23 cellular contexts compared by ENCODE assay signal in the genomic region with DNA sequence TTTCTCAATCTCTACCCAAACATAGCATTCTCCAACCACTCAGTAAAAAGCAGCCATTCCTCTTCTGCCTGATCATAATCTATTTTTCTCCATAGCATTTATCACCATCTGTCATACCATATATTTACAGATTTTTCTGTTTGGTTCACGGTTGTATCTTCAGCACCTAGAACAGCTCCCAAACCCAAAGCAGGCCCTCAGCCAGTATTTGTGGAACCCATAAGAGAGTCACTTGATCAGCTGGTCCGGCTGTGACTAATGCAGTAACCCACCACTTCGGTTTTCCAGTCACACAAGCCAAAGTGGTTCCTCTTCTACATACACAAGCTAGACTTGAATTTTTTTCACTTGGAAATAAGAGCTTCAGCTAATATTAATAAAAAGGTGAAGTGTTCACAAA.
DNase-seq lines count a peak whose midpoint lies in the region; ATAC-seq, FAIRE-seq and TF ChIP-seq lines count a peak whose summit lies in the region.
"Had no signal": no experiment of that assay in that cellular context is flagged by ENCODE, and none has a peak within 500 bp of the region (broad histone marks: within the 10 kb centered on the region; RNA-seq: fewer than 3 reads in every experiment).

No MANE protein-coding gene starts in this region.

- H2AFZ ChIP-seq in MM.1S (ENCODE audit: low read length), result no peak overlapping the region
- H2AFZ ChIP-seq in GM12878 (ENCODE audit: control insufficient read depth, low read depth, low read length), result no peak overlapping the region

- H3F3A ChIP-seq in MM.1S (ENCODE audit: insufficient read depth, low read length), result no peaks in the 10 kb centered on the region

- H3K36me3 ChIP-seq in MM.1S (replicated peaks; ENCODE audit: insufficient read depth, low read length) (no peaks in the 10 kb centered on the region), GM12878 (ENCODE audit: control insufficient read depth in 2 of 2, insufficient read depth in 2 of 2, low read length in 1 of 2) (no peaks in the 10 kb centered on the region)
- H3K36me3 ChIP-seq: gastroesophageal sphincter, MG63, ovary, tibial nerve had no signal

- TF ChIP-seq CTCF in MM.1S (IDR thresholded peaks at IDR 0.05; ENCODE audit: low read length) (no peak), GM12878 (IDR thresholded peaks at IDR 0.05 in 2 of 3, conservative IDR thresholded peaks at IDR 0.05 in 1 of 3; ENCODE audit: control insufficient read depth in 2 of 3, extremely low read depth in 1 of 3, insufficient read depth in 1 of 3, low read depth in 3 of 3, low read length in 3 of 3) (no peak), osteocyte (IDR thresholded peaks at IDR 0.05) (no peak)

- peak; percentile 11 for DNase-seq in ELF-1 (ENCODE audit: low read depth, low spot score)
- DNase-seq in MM.1S, result peak; percentile 18
- DNase-seq in GM12878 (ENCODE audit: low read depth, low spot score), result no peak
- peak; percentile 2 for DNase-seq in kidney tubule cell (ENCODE audit: low spot score)
- no peak for DNase-seq in HEK293T (ENCODE audit: extremely low spot score)
- no peak for DNase-seq in OCI-M2 (lab: John Stamatoyannopoulos, UW; ENCODE audit: unreplicated experiment)
- DNase-seq in osteocyte (ENCODE audit: extremely low spot score, unreplicated experiment), result no peak
- DNase-seq: activated gamma-delta T cell; amniotic stem cell; CD8-positive, alpha-beta T cell; central memory CD4-positive, alpha-beta T cell; MG63; NCI-H2029; ovary; SHP77 treated with DMSO at 0.1 percent for 48 hours; stimulated activated naive CD4-positive, alpha-beta T cell treated with Interleukin-2 at 50 U/mL for 16 hours; T-helper 1 cell had no signal

- TF ChIP-seq POLR2A in GM12878 (IDR thresholded peaks at IDR 0.05; ENCODE audit: low read depth, low read length), result no peak

- H3K79me2 ChIP-seq in MM.1S (ENCODE audit: low read length) (no peaks in the 10 kb centered on the region), GM12878 (ENCODE audit: control insufficient read depth, insufficient read depth, low read length) (no peaks in the 10 kb centered on the region)

- no peak overlapping the region for H3K4me3 Mint-ChIP-seq in osteocyte (ENCODE audit: unreplicated experiment)
- H3K4me3 Mint-ChIP-seq: CD8-positive, alpha-beta T cell had no signal

- BruUV-seq in GM12878 (replicated peaks; lab: Mats Ljungman, UMichigan), result no TSS peak

- H3K4me2 ChIP-seq in MM.1S (ENCODE audit: low read depth, low read length) (no peak overlapping the region), GM12878 (ENCODE audit: control insufficient read depth, insufficient read depth) (no peak overlapping the region)

- RAD21 ChIA-PET in GM12878 (lab: Charles Lee; ENCODE audit: unreplicated experiment), result no interaction called here

- H3K4me3 ChIP-seq in MM.1S (ENCODE audit: low read length) (no peak overlapping the region), GM12878 (no peak overlapping the region)
- H3K4me3 ChIP-seq: dorsolateral prefrontal cortex, gastroesophageal sphincter, lung, MG63, ovary, tibial nerve had no signal

- CTCF ChIA-PET in GM12878 (lab: Yijun Ruan, JAX), result no interaction called here
- CTCF ChIA-PET in HEK293T (lab: Yijun Ruan, JAX), result interaction anchor here (0.6 kb wide), 2 partner anchors 11 to 89 kb away, joined by 3 read pairs; no protein-coding TSS in a partner anchor

- H3K27me3 Mint-ChIP-seq in osteocyte (ENCODE audit: unreplicated experiment), result no peaks in the 10 kb centered on the region

- 20% methylated on average over 3 of the region's 3 CpGs for WGBS in GM12878 (ENCODE audit: insufficient coverage, insufficient replicate concordance, low lambda C conversion rate, missing lambda C conversion rate)

- SMC1A ChIA-PET in GM12878 (lab: Charles Lee; ENCODE audit: uncharacterized antibody, unreplicated experiment), result no interaction called here

- no peak overlapping the region for H3K27ac ChIP-seq in MM.1S (ENCODE audit: low read length)
- no peak overlapping the region for H3K27ac ChIP-seq in GM12878 (ENCODE audit: control insufficient read depth, insufficient read depth)
- H3K27ac ChIP-seq: dorsolateral prefrontal cortex, gastroesophageal sphincter, ovary, tibial nerve had no signal

- no peaks in the 10 kb centered on the region for H3K9me3 ChIP-seq in MM.1S (replicated peaks; ENCODE audit: insufficient read depth, low read length)
- H3K9me3 ChIP-seq in GM12878 (replicated peaks; ENCODE audit: control insufficient read depth, insufficient read depth, low read length), result no peaks in the 10 kb centered on the region
- H3K9me3 ChIP-seq: gastroesophageal sphincter, MG63, ovary, tibial nerve had no signal

- ATAC-seq in GM12878 (no peak), GM21723 (IDR thresholded peaks at IDR 0.05; ENCODE audit: unreplicated experiment) (no peak)
- ATAC-seq: CD8-positive, alpha-beta T cell; gastroesophageal sphincter had no signal

- no peaks in the 10 kb centered on the region for H3K4me1 ChIP-seq in MM.1S (ENCODE audit: low read length)
- H3K4me1 ChIP-seq in GM12878 (ENCODE audit: control insufficient read depth, insufficient read depth, low read length), result no peaks in the 10 kb centered on the region
- H3K4me1 ChIP-seq: gastroesophageal sphincter, tibial nerve had no signal

- H4K20me1 ChIP-seq in MM.1S (ENCODE audit: insufficient read depth, low read length) (no peaks in the 10 kb centered on the region), GM12878 (ENCODE audit: control insufficient read depth, insufficient read depth) (no peaks in the 10 kb centered on the region)

- no peak overlapping the region for H3K27ac Mint-ChIP-seq in osteocyte (ENCODE audit: unreplicated experiment)
- H3K27ac Mint-ChIP-seq: CD8-positive, alpha-beta T cell had no signal

- intact Hi-C loops in GM12878 (cut with micrococcal nuclease; ENCODE audit: unreplicated experiment), result no loop called here

- no peak for TF ChIP-seq RAD21 in GM12878 (IDR thresholded peaks at IDR 0.05; ENCODE audit: insufficient read depth, low read depth, low read length)

- POLR2A ChIA-PET in GM12878 (lab: Charles Lee) (no interaction called here), HEK293T (lab: Yijun Ruan, JAX) (no interaction called here)

- no peaks in the 10 kb centered on the region for H3K36me3 Mint-ChIP-seq in osteocyte (ENCODE audit: unreplicated experiment)
- H3K36me3 Mint-ChIP-seq: CD8-positive, alpha-beta T cell had no signal

- H3K9ac ChIP-seq in MM.1S (ENCODE audit: low read length) (no peak overlapping the region), GM12878 (ENCODE audit: control insufficient read depth, insufficient read depth, low read length) (no peak overlapping the region)

- H3K4me1 Mint-ChIP-seq in osteocyte (ENCODE audit: unreplicated experiment), result no peaks in the 10 kb centered on the region

- no peak for FAIRE-seq in GM12878 (lab: Jason Lieb, UNC)
- FAIRE-seq: H1 had no signal

- no peak for TF ChIP-seq EP300 in GM12878 (IDR thresholded peaks at IDR 0.05; ENCODE audit: borderline replicate concordance in 1 of 2, control insufficient read depth in 1 of 2, low read depth in 2 of 2, low read length in 2 of 2)

- H3K9me2 ChIP-seq in MM.1S (replicated peaks; ENCODE audit: insufficient read depth, low read length), result no peaks in the 10 kb centered on the region

- H3K9me3 Mint-ChIP-seq in osteocyte (ENCODE audit: unreplicated experiment), result peaks cover 27% of the 10 kb centered on the region

- H3K27me3 ChIP-seq in MM.1S (replicated peaks; ENCODE audit: insufficient read depth, low read length) (no peaks in the 10 kb centered on the region), GM12878 (replicated peaks in 1 of 2; ENCODE audit: control insufficient read depth in 2 of 2, insufficient read depth in 2 of 2, low read length in 1 of 2) (no peaks in the 10 kb centered on the region)
- H3K27me3 ChIP-seq: gastroesophageal sphincter, MG63, ovary, tibial nerve had no signal

- in situ Hi-C loops in GM12878 (cut with MboI), result no loop called here

TF ChIP-seq in HEK293T, 16 proteins besides CTCF, POLR2A, EP300 and RAD21:
- TF ChIP-seq L3MBTL2 (conservative IDR thresholded peaks at IDR 0.05) (no peak), TARDBP (IDR thresholded peaks at IDR 0.05) (no peak), ELF4 (IDR thresholded peaks at IDR 0.05) (no peak), CTBP1 (IDR thresholded peaks at IDR 0.05; ENCODE audit: borderline replicate concordance) (no peak), LEF1 (IDR thresholded peaks at IDR 0.05; ENCODE audit: borderline replicate concordance) (no peak), BHLHE40 (IDR thresholded peaks at IDR 0.05; ENCODE audit: borderline replicate concordance) (no peak), HDGF (IDR thresholded peaks at IDR 0.05; ENCODE audit: borderline replicate concordance) (no peak), FOXA1 (IDR thresholded peaks at IDR 0.05) (no peak), ARNT (IDR thresholded peaks at IDR 0.05) (no peak), FOXK2 (IDR thresholded peaks at IDR 0.05) (no peak), SUZ12 (IDR thresholded peaks at IDR 0.05) (no peak), ZNF384 (IDR thresholded peaks at IDR 0.05) (no peak), SP1 (IDR thresholded peaks at IDR 0.05) (no peak)
TF ChIP-seq in HEK293T: peak in this region for 0.

Comparison
In these comparisons a context has a peak if more than half of its experiments do, and no peak if none do; other contexts are left out.
1. DNase-seq: peak in ELF-1 (single experiment), MM.1S (single experiment) and kidney tubule cell (single experiment); none in GM12878 (single experiment), HEK293T (single experiment), OCI-M2 (single experiment) and osteocyte (single experiment).